In the genomic region with DNA sequence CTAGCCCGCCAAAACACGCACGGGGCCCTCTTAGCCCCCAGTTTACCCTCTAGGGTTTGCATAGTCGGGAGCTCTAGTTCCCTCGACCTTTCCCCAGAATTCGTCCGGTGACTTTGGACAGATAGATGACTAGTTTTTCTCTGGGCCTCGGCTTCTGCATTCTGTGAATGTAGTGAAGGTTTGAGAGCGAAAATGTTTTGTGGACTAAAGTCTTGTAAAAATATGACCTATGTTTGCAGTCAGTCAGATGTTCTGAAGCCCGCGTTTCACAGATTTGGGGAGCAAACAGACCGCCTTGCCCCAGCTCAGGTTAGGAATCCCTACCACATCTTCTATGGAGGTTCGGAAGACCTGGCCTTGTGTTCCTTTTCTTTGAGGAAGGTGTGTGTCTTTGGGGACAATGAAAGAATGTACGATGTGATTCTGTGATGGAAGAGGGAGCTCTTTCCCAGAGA, we compare ENCODE assay signal across 8 cellular contexts. TPM values are rescaled to one million over a fixed set of nuclear protein-coding genes. Genes with fewer than 3 reads are reported as not detected.
DNase-seq lines count a peak whose midpoint lies in the region; ATAC-seq lines count a peak whose summit lies in the region.

No MANE protein-coding gene starts in this region.

- H3K27ac Mint-ChIP-seq in activated T-helper 17 cell treated with anti-CD3 and anti-CD28 coated beads, Interleukin-2, amount 50 U/mL, for 72 hours, result peak overlapping the region; percentile 99

- H3K4me3 ChIP-seq in iPS-20b (ENCODE audit: low read length), result peak overlapping the region; percentile 98

- no peaks in the 10 kb centered on the region for H3K27me3 Mint-ChIP-seq in activated T-helper 17 cell treated with anti-CD3 and anti-CD28 coated beads, Interleukin-2, amount 50 U/mL, for 72 hours

- peak overlapping the region; percentile 43 for H3K27ac ChIP-seq in iPS-20b (ENCODE audit: low read length)
- peak overlapping the region; percentile 90 for H3K27ac ChIP-seq in substantia nigra (ENCODE audit: low read depth, low read length, poor library complexity, severe bottlenecking)

- H3K4me3 Mint-ChIP-seq in activated T-helper 17 cell treated with anti-CD3 and anti-CD28 coated beads, Interleukin-2, amount 50 U/mL, for 72 hours, result peak overlapping the region; percentile 98

- peaks cover 27% of the 10 kb centered on the region for H3K4me1 ChIP-seq in iPS-20b (ENCODE audit: insufficient read depth, low read length)

- no peak for ATAC-seq in activated T-helper 17 cell treated with anti-CD3 and anti-CD28 coated beads, Interleukin-2, amount 50 U/mL, for 72 hours (replicated peaks)
- no peak for ATAC-seq in HG02642 (IDR thresholded peaks at IDR 0.05; ENCODE audit: poor library complexity, unreplicated experiment)

- H3K27me3 ChIP-seq in iPS-20b (ENCODE audit: insufficient read depth, low read length), result no peaks in the 10 kb centered on the region

- no peaks in the 10 kb centered on the region for H3K9me3 Mint-ChIP-seq in activated T-helper 17 cell treated with anti-CD3 and anti-CD28 coated beads, Interleukin-2, amount 50 U/mL, for 72 hours

- H3K9me3 ChIP-seq in iPS-20b (ENCODE audit: insufficient read depth, low read depth, low read length), result no peaks in the 10 kb centered on the region

- peaks cover 24% of the 10 kb centered on the region for H3K36me3 ChIP-seq in iPS-20b (ENCODE audit: insufficient read depth, low read depth, low read length)

- DNase-seq in SKM-1 treated with dmso at 0.1 percent for 144 hours (lab: John Stamatoyannopoulos, UW; ENCODE audit: unreplicated experiment) (peak; percentile 68), SKM-1 (lab: John Stamatoyannopoulos, UW; ENCODE audit: unreplicated experiment) (no peak), substantia nigra (lab: John Stamatoyannopoulos, UW) (peak in 2 of 49 donors; percentile 23 to 35), superior temporal gyrus (ENCODE audit: extremely low spot score) (no peak)
- DNase-seq in activated effector memory CD4-positive, alpha-beta T cell treated with anti-CD3 and anti-CD28 coated beads, Interleukin-2, amount 50 U/mL, for 16 hours, result no peak

- H3K4me1 Mint-ChIP-seq in activated T-helper 17 cell treated with anti-CD3 and anti-CD28 coated beads, Interleukin-2, amount 50 U/mL, for 72 hours, result peaks cover 34% of the 10 kb centered on the region

- peak overlapping the region; percentile 99 for H3K9ac ChIP-seq in iPS-20b (ENCODE audit: low read depth, low read length)

- H3K36me3 Mint-ChIP-seq in activated T-helper 17 cell treated with anti-CD3 and anti-CD28 coated beads, Interleukin-2, amount 50 U/mL, for 72 hours (ENCODE audit: low read depth), result peaks cover 77% of the 10 kb centered on the region

RNA-seq across cellular contexts. Expression of gene UQCRH, which starts 0.4 kb away (rescaled TPM):
- total RNA-seq in activated T-helper 17 cell treated with anti-CD3 and anti-CD28 coated beads, Interleukin-2, amount 50 U/mL, for 72 hours, result 100 to 1,000 TPM; 272 to 374 TPM

RNA-seq across cellular contexts. Expression of gene LRRC41, which starts 0.5 kb away (rescaled TPM):
- 10 to 100 TPM; 30.1 to 37.7 TPM for total RNA-seq in activated T-helper 17 cell treated with anti-CD3 and anti-CD28 coated beads, Interleukin-2, amount 50 U/mL, for 72 hours

RNA-seq across cellular contexts. Expression of gene NSUN4, which starts 36.7 kb away (rescaled TPM):
- total RNA-seq in activated T-helper 17 cell treated with anti-CD3 and anti-CD28 coated beads, Interleukin-2, amount 50 U/mL, for 72 hours, result 10 to 100 TPM; 23.3 to 24.5 TPM

RNA-seq across cellular contexts. Expression of gene RAD54L, which starts 56.3 kb away (rescaled TPM):
- 10 to 100 TPM; 50.8 to 56.5 TPM for total RNA-seq in activated T-helper 17 cell treated with anti-CD3 and anti-CD28 coated beads, Interleukin-2, amount 50 U/mL, for 72 hours
